Comparison of ENCODE assay signal across 9 cellular contexts in genomic region chr14:85934123-85934885, GRCh38.
DNase-seq lines count a peak whose midpoint lies in the region; ATAC-seq, FAIRE-seq and TF ChIP-seq lines count a peak whose summit lies in the region.
"Had no signal": no experiment of that assay in that cellular context is flagged by ENCODE, and none has a peak within 500 bp of the region (broad histone marks: within the 10 kb centered on the region; RNA-seq: fewer than 3 reads in every experiment).

No MANE protein-coding gene starts in this region.

- intact Hi-C loops in K562 (cut with micrococcal nuclease), result no loop called here

- no peak overlapping the region for H2AFZ ChIP-seq in K562 (ENCODE audit: low read depth, low read length)

- H3K79me2 ChIP-seq in K562 (ENCODE audit: control insufficient read depth, insufficient read depth, low read length), result no peaks in the 10 kb centered on the region

- TF ChIP-seq CTCF in GM10266 (IDR thresholded peaks at IDR 0.05; ENCODE audit: control insufficient read depth, insufficient read depth, low read depth, missing control alignments), result no peak
- no peak for TF ChIP-seq CTCF in K562 (IDR thresholded peaks at IDR 0.05 in 2 of 3, conservative IDR thresholded peaks at IDR 0.05 in 1 of 3; ENCODE audit: insufficient read depth in 2 of 3, low read depth in 1 of 3, low read length in 3 of 3)
- TF ChIP-seq CTCF in glutamatergic neuron (IDR thresholded peaks at IDR 0.05; ENCODE audit: partially characterized antibody, unreplicated experiment), result no peak

- H3K27me3 Mint-ChIP-seq in stimulated activated naive CD8-positive, alpha-beta T cell treated with anti-CD3 and anti-CD28 coated beads, Interleukin-15, Interleukin-2, amounts not matched to agents 100 ng/mL and 50 ng/mL, for 24 hours, result no peaks in the 10 kb centered on the region
- no peaks in the 10 kb centered on the region for H3K27me3 Mint-ChIP-seq in glutamatergic neuron (ENCODE audit: unreplicated experiment)

- peaks cover 21% of the 10 kb centered on the region for H3K9me3 Mint-ChIP-seq in stimulated activated naive CD8-positive, alpha-beta T cell treated with anti-CD3 and anti-CD28 coated beads, Interleukin-15, Interleukin-2, amounts not matched to agents 100 ng/mL and 50 ng/mL, for 24 hours
- peaks cover 4% of the 10 kb centered on the region for H3K9me3 Mint-ChIP-seq in glutamatergic neuron (ENCODE audit: unreplicated experiment)

- H3K27ac ChIP-seq in K562 (ENCODE audit: extremely low read depth, low read depth, low read length), result no peak overlapping the region
- H3K27ac ChIP-seq: cardiac muscle cell had no signal

- no TSS peak for BruUV-seq in K562 (replicated peaks; lab: Mats Ljungman, UMichigan)

- no peak overlapping the region for H3K4me2 ChIP-seq in K562 (ENCODE audit: insufficient read depth, low read length)

- DNase-seq in GM10266 (ENCODE audit: extremely low spot score) (peak; percentile 17), Kasumi-1 (lab: John Stamatoyannopoulos, UW) (peak; percentile 43 to 61), T1000 (lab: John Stamatoyannopoulos, UW) (peak; percentile 32), K562 (ENCODE audit: extremely low read depth in 1 of 4, low spot score in 3 of 4) (peak in 1 of 4 experiments; percentile 1), glutamatergic neuron (no peak)

- peaks cover 45% of the 10 kb centered on the region for H3K4me1 Mint-ChIP-seq in stimulated activated naive CD8-positive, alpha-beta T cell treated with anti-CD3 and anti-CD28 coated beads, Interleukin-15, Interleukin-2, amounts not matched to agents 100 ng/mL and 50 ng/mL, for 24 hours (ENCODE audit: low read depth)
- H3K4me1 Mint-ChIP-seq in glutamatergic neuron (ENCODE audit: low read depth, unreplicated experiment), result no peaks in the 10 kb centered on the region

- H3K9me3 ChIP-seq in K562 (replicated peaks; ENCODE audit: control insufficient read depth, insufficient read depth, low read depth, low read length) (no peaks in the 10 kb centered on the region), mononuclear cell (ENCODE audit: low read depth, low read length) (no peaks in the 10 kb centered on the region)

- POLR2A ChIA-PET in K562 (lab: Yijun Ruan, JAX), result no interaction called here

- peaks cover 18% of the 10 kb centered on the region for H3K36me3 Mint-ChIP-seq in stimulated activated naive CD8-positive, alpha-beta T cell treated with anti-CD3 and anti-CD28 coated beads, Interleukin-15, Interleukin-2, amounts not matched to agents 100 ng/mL and 50 ng/mL, for 24 hours (ENCODE audit: low read depth)
- H3K36me3 Mint-ChIP-seq in glutamatergic neuron (ENCODE audit: unreplicated experiment), result peaks cover 10% of the 10 kb centered on the region

- H3K4me3 ChIP-seq in K562 (no peak overlapping the region), mononuclear cell (ENCODE audit: low read length) (peak overlapping the region; percentile 85)
- H3K4me3 ChIP-seq: cardiac muscle cell had no signal

- peak overlapping the region; percentile 92 for H3K4me3 Mint-ChIP-seq in stimulated activated naive CD8-positive, alpha-beta T cell treated with anti-CD3 and anti-CD28 coated beads, Interleukin-15, Interleukin-2, amounts not matched to agents 100 ng/mL and 50 ng/mL, for 24 hours
- H3K4me3 Mint-ChIP-seq in glutamatergic neuron (ENCODE audit: unreplicated experiment), result no peak overlapping the region

- peak overlapping the region; percentile 89 for H3K27ac Mint-ChIP-seq in stimulated activated naive CD8-positive, alpha-beta T cell treated with anti-CD3 and anti-CD28 coated beads, Interleukin-15, Interleukin-2, amounts not matched to agents 100 ng/mL and 50 ng/mL, for 24 hours
- no peak overlapping the region for H3K27ac Mint-ChIP-seq in glutamatergic neuron (ENCODE audit: unreplicated experiment)

- CTCF ChIA-PET in K562 (lab: Yijun Ruan, JAX; ENCODE audit: low intra/inter-chr PET ratio), result no interaction called here

- TF ChIP-seq POLR2A in K562 (conservative IDR thresholded peaks at IDR 0.05), result no peak

- no peak for TF ChIP-seq RAD21 in K562 (CRISPR knock-in tag; conservative IDR thresholded peaks at IDR 0.05 in 1 of 2, IDR thresholded peaks at IDR 0.05 in 1 of 2)

- TF ChIP-seq EP300 in K562 (IDR thresholded peaks at IDR 0.05; ENCODE audit: low read length), result no peak

- no peaks in the 10 kb centered on the region for H3K36me3 ChIP-seq in K562 (ENCODE audit: control insufficient read depth, insufficient read depth, low read length)
- H3K36me3 ChIP-seq: cardiac muscle cell had no signal

- H3K27me3 ChIP-seq in K562 (ENCODE audit: control insufficient read depth in 2 of 2, insufficient read depth in 2 of 2, low read length in 2 of 2) (no peaks in the 10 kb centered on the region), mononuclear cell (ENCODE audit: insufficient read depth, low read length) (no peaks in the 10 kb centered on the region)
- H3K27me3 ChIP-seq: cardiac muscle cell had no signal

- no peak for FAIRE-seq in K562 (lab: Jason Lieb, UNC)

- H3K9ac ChIP-seq in K562 (ENCODE audit: insufficient read depth in 1 of 2, low read depth in 2 of 2, low read length in 2 of 2), result no peak overlapping the region

- H3K4me1 ChIP-seq in K562 (replicated peaks in 1 of 2; ENCODE audit: control insufficient read depth in 2 of 2, insufficient read depth in 2 of 2, low read length in 2 of 2) (no peaks in the 10 kb centered on the region), mononuclear cell (ENCODE audit: insufficient read depth, low read length) (peaks cover 11% of the 10 kb centered on the region)

- ATAC-seq in GM21737 (IDR thresholded peaks at IDR 0.05; ENCODE audit: unreplicated experiment), result peak; percentile 92
- no peak for ATAC-seq in K562

- no peaks in the 10 kb centered on the region for H4K20me1 ChIP-seq in K562 (replicated peaks; ENCODE audit: control insufficient read depth, insufficient read depth, low read length)

- in situ Hi-C loops in K562 (cut with MboI), result no loop called here

- 0% methylated on average over 8 of the region's 12 CpGs for WGBS in K562 (ENCODE audit: insufficient coverage, low coverage, missing lambda C conversion rate)

- no peaks in the 10 kb centered on the region for H3K9me1 ChIP-seq in K562 (ENCODE audit: control insufficient read depth, insufficient read depth, low read length)

TF ChIP-seq in K562, 482 proteins besides CTCF, POLR2A, EP300 and RAD21:
- TF ChIP-seq IRF2 (CRISPR knock-in tag; IDR thresholded peaks at IDR 0.05) (peak; percentile 54; the same call in 1 of the 2 replicates), ETV6 (IDR thresholded peaks at IDR 0.05; ENCODE audit: borderline replicate concordance in 1 of 2, low read depth in 2 of 2, low read length in 1 of 2) (no peak), ETV6 (CRISPR knock-in tag; IDR thresholded peaks at IDR 0.05; ENCODE audit: borderline replicate concordance) (no peak)
TF ChIP-seq in K562: peak in this region for 1.
